1 cellular context compared by ENCODE assay signal in the genomic region with DNA sequence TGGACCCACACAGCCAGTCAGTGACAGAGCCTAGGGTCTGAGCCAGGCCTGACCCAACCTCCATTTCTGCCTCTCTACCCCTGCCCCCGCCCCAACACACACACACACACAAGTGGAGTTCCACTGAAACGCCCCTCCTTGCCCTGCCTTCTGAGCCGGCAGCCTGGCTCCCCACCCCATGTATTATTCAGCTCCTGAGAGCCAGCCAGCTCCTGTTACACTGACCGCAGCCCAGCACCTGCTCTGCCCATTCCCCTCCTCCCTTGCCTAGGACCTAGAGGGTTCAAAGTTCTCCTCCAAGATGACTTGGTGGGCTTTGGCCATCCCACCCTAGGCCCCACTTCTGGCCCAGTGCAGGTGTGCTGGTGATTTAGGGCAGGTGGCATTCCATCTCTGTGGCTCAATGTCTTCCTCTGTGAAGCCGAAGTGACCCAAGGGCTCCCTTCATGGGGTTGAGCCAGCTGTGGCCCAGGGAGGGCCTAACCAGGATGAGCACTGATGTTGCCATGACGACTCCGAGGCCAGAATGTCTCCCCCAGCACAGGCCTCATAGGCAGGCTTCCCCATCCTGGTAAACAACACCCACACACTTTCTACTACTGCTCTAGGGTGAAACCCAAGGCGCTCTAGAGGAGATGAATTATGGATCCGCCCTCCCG.
TF ChIP-seq lines count a peak whose summit lies in the region.

No MANE protein-coding gene starts in this region.

TF ChIP-seq in liver, 16 proteins besides CTCF, POLR2A, EP300 and RAD21 (continued from another document):
- TF ChIP-seq, protein P1, sequence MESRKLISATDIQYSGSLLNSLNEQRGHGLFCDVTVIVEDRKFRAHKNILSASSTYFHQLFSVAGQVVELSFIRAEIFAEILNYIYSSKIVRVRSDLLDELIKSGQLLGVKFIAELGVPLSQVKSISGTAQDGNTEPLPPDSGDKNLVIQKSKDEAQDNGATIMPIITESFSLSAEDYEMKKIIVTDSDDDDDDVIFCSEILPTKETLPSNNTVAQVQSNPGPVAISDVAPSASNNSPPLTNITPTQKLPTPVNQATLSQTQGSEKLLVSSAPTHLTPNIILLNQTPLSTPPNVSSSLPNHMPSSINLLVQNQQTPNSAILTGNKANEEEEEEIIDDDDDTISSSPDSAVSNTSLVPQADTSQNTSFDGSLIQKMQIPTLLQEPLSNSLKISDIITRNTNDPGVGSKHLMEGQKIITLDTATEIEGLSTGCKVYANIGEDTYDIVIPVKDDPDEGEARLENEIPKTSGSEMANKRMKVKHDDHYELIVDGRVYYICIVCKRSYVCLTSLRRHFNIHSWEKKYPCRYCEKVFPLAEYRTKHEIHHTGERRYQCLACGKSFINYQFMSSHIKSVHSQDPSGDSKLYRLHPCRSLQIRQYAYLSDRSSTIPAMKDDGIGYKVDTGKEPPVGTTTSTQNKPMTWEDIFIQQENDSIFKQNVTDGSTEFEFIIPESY (IDR thresholded peaks at IDR 0.05): no peak
- no peak for TF ChIP-seq FOXA1 (IDR thresholded peaks at IDR 0.05)
- TF ChIP-seq YY1 (IDR thresholded peaks at IDR 0.05): no peak
- no peak for TF ChIP-seq GABPA (IDR thresholded peaks at IDR 0.05 in 1 of 2, conservative IDR thresholded peaks at IDR 0.05 in 1 of 2)
